7 cellular contexts compared by ENCODE assay signal in the genomic region with DNA sequence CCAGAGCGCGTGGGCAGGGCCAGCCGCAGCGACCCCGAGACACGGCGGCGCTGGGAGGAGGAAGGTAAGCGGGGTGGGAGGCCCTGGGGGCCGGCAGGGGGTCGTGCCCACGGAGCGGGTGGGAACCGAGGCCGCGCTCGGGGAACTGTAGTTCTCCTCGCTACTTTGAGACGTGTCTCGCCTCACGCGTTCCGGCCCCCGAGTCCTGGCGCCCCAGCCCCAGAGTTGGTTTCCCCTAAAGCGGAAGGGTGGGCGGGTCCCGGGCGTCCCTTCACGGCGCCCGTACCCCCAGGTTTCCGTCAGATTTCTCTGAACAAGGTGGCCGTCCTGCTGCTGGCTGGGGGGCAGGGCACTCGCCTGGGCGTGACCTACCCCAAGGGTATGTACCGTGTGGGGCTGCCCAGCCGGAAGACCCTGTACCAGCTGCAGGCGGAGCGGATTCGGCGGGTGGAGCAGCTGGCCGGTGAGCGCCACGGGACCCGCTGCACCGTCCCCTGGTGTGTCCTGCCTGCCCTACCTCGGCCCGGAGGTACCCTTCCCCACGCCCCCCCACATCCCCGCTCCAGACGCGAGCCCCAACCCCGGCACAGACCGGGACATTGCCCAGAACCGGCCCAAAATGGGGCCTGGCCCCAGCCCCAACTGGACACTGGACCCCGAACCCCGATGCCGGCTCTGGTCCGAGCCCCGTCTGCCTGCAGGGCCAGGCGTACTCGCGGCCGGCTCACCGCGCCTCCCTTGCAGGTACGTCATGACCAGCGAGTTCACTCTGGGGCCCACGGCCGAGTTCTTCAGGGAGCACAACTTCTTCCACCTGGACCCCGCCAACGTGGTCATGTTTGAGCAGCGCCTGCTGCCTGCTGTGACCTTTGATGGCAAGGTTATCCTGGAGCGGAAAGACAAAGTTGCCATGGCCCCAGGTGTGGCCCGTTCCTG. TPM values are rescaled to one million over a fixed set of nuclear protein-coding genes. Genes with fewer than 3 reads are reported as not detected.
DNase-seq lines count a peak whose midpoint lies in the region; ATAC-seq and TF ChIP-seq lines count a peak whose summit lies in the region.
"Had no signal": no experiment of that assay in that cellular context is flagged by ENCODE, and none has a peak within 500 bp of the region (broad histone marks: within the 10 kb centered on the region; RNA-seq: fewer than 3 reads in every experiment).

No MANE protein-coding gene starts in this region.

- no peaks in the 10 kb centered on the region for H3K4me1 Mint-ChIP-seq in Calu3 (ENCODE audit: low read depth, unreplicated experiment)
- H3K4me1 Mint-ChIP-seq in naive thymus-derived CD8-positive, alpha-beta T cell: peaks cover 4 to 12% (median 8%) of the 10 kb centered on the region in 4 donors

- ATAC-seq in HG03442 (IDR thresholded peaks at IDR 0.05; ENCODE audit: unreplicated experiment): peak; percentile 12
- ATAC-seq in naive thymus-derived CD8-positive, alpha-beta T cell: peak; percentile 63 to 70
- no peak for ATAC-seq in GM21515 (IDR thresholded peaks at IDR 0.05; ENCODE audit: unreplicated experiment)

- CTCF ChIA-PET in Calu3 (lab: Charles Lee): no interaction called here

- H3K27me3 Mint-ChIP-seq in Calu3 (ENCODE audit: unreplicated experiment): no peaks in the 10 kb centered on the region
- no peaks in the 10 kb centered on the region for H3K27me3 Mint-ChIP-seq in naive thymus-derived CD8-positive, alpha-beta T cell

- H3K4me3 Mint-ChIP-seq in Calu3 (ENCODE audit: low read depth, unreplicated experiment): peak overlapping the region; percentile 52
- H3K4me3 Mint-ChIP-seq in naive thymus-derived CD8-positive, alpha-beta T cell: peak overlapping the region; percentile 70 to 89 (median 76)

- DNase-seq in Calu3: no peak
- DNase-seq in astrocyte of the hippocampus (ENCODE audit: low read depth, low spot score): peak; percentile 19
- DNase-seq in naive thymus-derived CD8-positive, alpha-beta T cell: peak in 9 of 10 donors; percentile 31 to 78 (median 45)
- DNase-seq in occipital lobe (lab: John Stamatoyannopoulos, UW): no peak

- H3K27ac Mint-ChIP-seq in Calu3 (ENCODE audit: unreplicated experiment): no peak overlapping the region
- peak overlapping the region in 8 of 10 donors; percentile 37 to 84 (median 64) for H3K27ac Mint-ChIP-seq in naive thymus-derived CD8-positive, alpha-beta T cell

- POLR2A ChIA-PET in naive thymus-derived CD8-positive, alpha-beta T cell (lab: Charles Lee): interaction anchor here (1.0 to 4.4 kb wide), 5 partner anchors 9 to 163 kb away, joined by 3 to 35 read pairs (median 5); a partner anchor contains a TSS

- TF ChIP-seq CTCF in Calu3 (IDR thresholded peaks at IDR 0.05; ENCODE audit: unreplicated experiment): no peak

- intact Hi-C loops in Calu3 (cut with micrococcal nuclease; ENCODE audit: unreplicated experiment): no loop called here

- no peaks in the 10 kb centered on the region for H3K9me3 Mint-ChIP-seq in Calu3 (ENCODE audit: low read depth, unreplicated experiment)
- H3K9me3 Mint-ChIP-seq in naive thymus-derived CD8-positive, alpha-beta T cell: no peaks in the 10 kb centered on the region

- BruUV-seq in Calu3 (replicated peaks; lab: Mats Ljungman, UMichigan): no TSS peak

- peaks cover under 1% of the 10 kb centered on the region for H3K36me3 Mint-ChIP-seq in Calu3 (ENCODE audit: insufficient read depth, unreplicated experiment)
- H3K36me3 Mint-ChIP-seq in naive thymus-derived CD8-positive, alpha-beta T cell: peaks cover 0 to 14% (median 0%) of the 10 kb centered on the region in 3 donors

RNA-seq across cellular contexts. Expression of a gene that starts 0.7 kb away (rescaled TPM):
- total RNA-seq in Calu3 (2022): 9.1 and 10.8 TPM in 2 replicates
- total RNA-seq in naive thymus-derived CD8-positive, alpha-beta T cell: 10 to 100 TPM; 25.2 to 28.7 TPM
- 1 to 10 TPM; 2.3 to 7.8 (median 2.8) TPM for polyA plus RNA-seq in naive thymus-derived CD8-positive, alpha-beta T cell
- 0.31 TPM for total RNA-seq in occipital lobe

RNA-seq across cellular contexts. Expression of a gene that starts 7.7 kb away (rescaled TPM):
- total RNA-seq in Calu3 (2022): 38.4 and 41.1 TPM in 2 replicates
- total RNA-seq in naive thymus-derived CD8-positive, alpha-beta T cell: under 1 TPM; 0.27 to 0.44 TPM
- under 1 TPM in 2 of 3 donors, not detected in 1; 0.23 to 0.27 TPM for polyA plus RNA-seq in naive thymus-derived CD8-positive, alpha-beta T cell
- 1.6 TPM for total RNA-seq in occipital lobe

RNA-seq across cellular contexts. Expression of a gene that starts 8.8 kb away (rescaled TPM):
- total RNA-seq in Calu3 (2022) (61.4 and 65.6 TPM in 2 replicates), occipital lobe (38.5 TPM)
- 10 to 100 TPM; 66.9 to 73.2 TPM for total RNA-seq in naive thymus-derived CD8-positive, alpha-beta T cell
- 10 to 100 TPM; 30.6 to 46.6 (median 38.3) TPM for polyA plus RNA-seq in naive thymus-derived CD8-positive, alpha-beta T cell

RNA-seq across cellular contexts. Expression of a gene that starts 24.2 kb away (rescaled TPM):
- 3.8 and 5.8 TPM in 2 replicates for total RNA-seq in Calu3 (2022)
- total RNA-seq in naive thymus-derived CD8-positive, alpha-beta T cell: not detected
- not detected for polyA plus RNA-seq in naive thymus-derived CD8-positive, alpha-beta T cell
- 0.16 TPM for total RNA-seq in occipital lobe
- total RNA-seq: LHCN-M2 had no signal

RNA-seq across cellular contexts. Expression of a gene that starts 32.0 kb away (rescaled TPM):
- total RNA-seq in Calu3 (2022) (65.2 and 78.6 TPM in 2 replicates), occipital lobe (15.3 TPM)
- total RNA-seq in naive thymus-derived CD8-positive, alpha-beta T cell: 1 to 10 TPM; 2.8 to 4.3 TPM
- polyA plus RNA-seq in naive thymus-derived CD8-positive, alpha-beta T cell: 1 to 10 TPM; 2.1 to 9.3 (median 4.2) TPM

Comparison
In these comparisons a context has a peak if more than half of its experiments do, and no peak if none do; other contexts are left out.
1. DNase-seq: peak in astrocyte of the hippocampus (single experiment) and naive thymus-derived CD8-positive, alpha-beta T cell (9 of 10); none in Calu3 (single experiment) and occipital lobe (single experiment).
2. RNA of a gene that starts 7.7 kb away (total RNA-seq): 38.4 to 41.1 TPM in Calu3; 1.6 TPM in occipital lobe (single experiment) and 0.27 to 0.44 TPM in naive thymus-derived CD8-positive, alpha-beta T cell; every median in the first group is over 10 times any median in the second.